ENCODE assay signal across 10 cellular contexts in genomic region chr6:149499066-149499465, GRCh38. TPM values are rescaled to one million over a fixed set of nuclear protein-coding genes. Genes with fewer than 3 reads are reported as not detected.
DNase-seq lines count a peak whose midpoint lies in the region; ATAC-seq and TF ChIP-seq lines count a peak whose summit lies in the region.
"Had no signal": no experiment of that assay in that cellular context is flagged by ENCODE, and none has a peak within 500 bp of the region (broad histone marks: within the 10 kb centered on the region; RNA-seq: fewer than 3 reads in every experiment).

No MANE protein-coding gene starts in this region.

- no peaks in the 10 kb centered on the region for H3K9me3 Mint-ChIP-seq in activated naive CD4-positive, alpha-beta T cell treated with anti-CD3 and anti-CD28 coated beads, Interleukin-2, amount 50 U/mL, for 24 hours
- no peaks in the 10 kb centered on the region for H3K9me3 Mint-ChIP-seq in T-cell
- no peaks in the 10 kb centered on the region for H3K9me3 Mint-ChIP-seq in stimulated activated memory B cell treated with anti-CD40 and anti-IgM and Interleukin-4, amounts not matched to agents 10 μg/mL and 1 μg/mL and 100 μg/mL, for 72 hours

- no peak for DNase-seq in activated naive CD4-positive, alpha-beta T cell treated with Interleukin-2 at 50 U/mL for 16 hours
- no peak for DNase-seq in T-cell
- peak; percentile 57 for DNase-seq in fibroblast of the aortic adventitia (ENCODE audit: low read depth)
- DNase-seq in GM10248 (ENCODE audit: extremely low spot score), result no peak
- DNase-seq in SIG-M5 treated with dmso at 0.1 percent for 504 hours (lab: John Stamatoyannopoulos, UW; ENCODE audit: unreplicated experiment), result no peak
- DNase-seq: Calu3, esophagus squamous epithelium had no signal

- CTCF ChIA-PET in T-cell (lab: Charles Lee) (interaction anchor here in 1 of 2 donors (1.3 to 1.4 kb wide), 2 partner anchors 13 to 18 kb away, joined by 3 to 6 read pairs; no protein-coding TSS in a partner anchor), GM10248 (lab: Yijun Ruan, JAX) (interaction anchor here (1.1 to 1.3 kb wide), 2 partner anchors 11 to 15 kb away, joined by 3 read pairs; no protein-coding TSS in a partner anchor)

- ATAC-seq in T-cell (replicated peaks in 1 of 4) (no peak), HG02763 (IDR thresholded peaks at IDR 0.05; ENCODE audit: unreplicated experiment) (no peak)
- no peak for ATAC-seq in stimulated activated memory B cell treated with anti-CD40 and anti-IgM and Interleukin-4, amounts not matched to agents 10 μg/mL and 1 μg/mL and 100 μg/mL, for 72 hours

- POLR2A ChIA-PET in T-cell (lab: Charles Lee) (interaction anchor here in 1 of 2 donors (0.6 to 0.8 kb wide), 2 partner anchors 18 to 20 kb away, joined by 3 read pairs; no protein-coding TSS in a partner anchor), GM10248 (lab: Yijun Ruan, JAX) (no interaction called here)

- no peak overlapping the region for H3K4me3 ChIP-seq in fibroblast of the aortic adventitia (ENCODE audit: low read depth, low read length)
- H3K4me3 ChIP-seq: esophagus squamous epithelium had no signal

- peaks cover 6% of the 10 kb centered on the region for H3K36me3 Mint-ChIP-seq in activated naive CD4-positive, alpha-beta T cell treated with anti-CD3 and anti-CD28 coated beads, Interleukin-2, amount 50 U/mL, for 24 hours
- peaks cover 29% of the 10 kb centered on the region for H3K36me3 Mint-ChIP-seq in T-cell
- peaks cover 9% of the 10 kb centered on the region for H3K36me3 Mint-ChIP-seq in stimulated activated memory B cell treated with anti-CD40 and anti-IgM and Interleukin-4, amounts not matched to agents 10 μg/mL and 1 μg/mL and 100 μg/mL, for 72 hours

- H3K4me1 Mint-ChIP-seq in activated naive CD4-positive, alpha-beta T cell treated with anti-CD3 and anti-CD28 coated beads, Interleukin-2, amount 50 U/mL, for 24 hours, result peaks cover 81% of the 10 kb centered on the region
- H3K4me1 Mint-ChIP-seq in T-cell, result peaks cover 56 to 73% (median 73%) of the 10 kb centered on the region in 3 donors
- peaks cover 39% of the 10 kb centered on the region for H3K4me1 Mint-ChIP-seq in stimulated activated memory B cell treated with anti-CD40 and anti-IgM and Interleukin-4, amounts not matched to agents 10 μg/mL and 1 μg/mL and 100 μg/mL, for 72 hours

- no peak overlapping the region for H3K4me3 Mint-ChIP-seq in activated naive CD4-positive, alpha-beta T cell treated with anti-CD3 and anti-CD28 coated beads, Interleukin-2, amount 50 U/mL, for 24 hours
- H3K4me3 Mint-ChIP-seq in T-cell, result no peak overlapping the region
- H3K4me3 Mint-ChIP-seq in stimulated activated memory B cell treated with anti-CD40 and anti-IgM and Interleukin-4, amounts not matched to agents 10 μg/mL and 1 μg/mL and 100 μg/mL, for 72 hours, result no peak overlapping the region

- H3K27ac Mint-ChIP-seq in activated naive CD4-positive, alpha-beta T cell treated with anti-CD3 and anti-CD28 coated beads, Interleukin-2, amount 50 U/mL, for 24 hours, result peak overlapping the region; percentile 83
- peak overlapping the region; percentile 63 to 87 for H3K27ac Mint-ChIP-seq in T-cell
- H3K27ac Mint-ChIP-seq in stimulated activated memory B cell treated with anti-CD40 and anti-IgM and Interleukin-4, amounts not matched to agents 10 μg/mL and 1 μg/mL and 100 μg/mL, for 72 hours, result peak overlapping the region; percentile 24

- H3K27me3 Mint-ChIP-seq in activated naive CD4-positive, alpha-beta T cell treated with anti-CD3 and anti-CD28 coated beads, Interleukin-2, amount 50 U/mL, for 24 hours, result no peaks in the 10 kb centered on the region
- H3K27me3 Mint-ChIP-seq in T-cell, result no peaks in the 10 kb centered on the region
- no peaks in the 10 kb centered on the region for H3K27me3 Mint-ChIP-seq in stimulated activated memory B cell treated with anti-CD40 and anti-IgM and Interleukin-4, amounts not matched to agents 10 μg/mL and 1 μg/mL and 100 μg/mL, for 72 hours

- TF ChIP-seq CTCF in fibroblast of the aortic adventitia (IDR thresholded peaks at IDR 0.05; ENCODE audit: insufficient read depth, low read length), result no peak
- TF ChIP-seq CTCF in GM10248 (IDR thresholded peaks at IDR 0.05; ENCODE audit: control extremely low read depth, extremely low read depth, low read depth, missing control alignments), result no peak

RNA-seq across cellular contexts. Expression of gene ZC3H12D, which starts 14.3 kb away (rescaled TPM):
- 100 to 1,000 TPM in 3 of 5 donors, 10 to 100 TPM in 2; 48.2 to 117 (median 107) TPM for total RNA-seq in T-cell
- total RNA-seq in fibroblast of the aortic adventitia (ENCODE audit: low replicate concordance), result 0.09 TPM in 1 of 2 replicates, not detected in the other

RNA-seq across cellular contexts. Expression of gene PPIL4, which starts 46.8 kb away (rescaled TPM):
- total RNA-seq in T-cell (10 to 100 TPM; 25.2 to 32.1 (median 26.6) TPM), fibroblast of the aortic adventitia (ENCODE audit: low replicate concordance) (36.1 and 46.0 TPM in 2 replicates)

Comparison
In these comparisons a context has a peak if more than half of its experiments do, and no peak if none do; other contexts are left out.
1. H3K27ac Mint-ChIP-seq: peak in every context shown above with its lines; median percentile 83 in activated naive CD4-positive, alpha-beta T cell treated with anti-CD3 and anti-CD28 coated beads, Interleukin-2, amount 50 U/mL, for 24 hours; 75 in T-cell; 24 in stimulated activated memory B cell treated with anti-CD40 and anti-IgM and Interleukin-4, amounts not matched to agents 10 μg/mL and 1 μg/mL and 100 μg/mL, for 72 hours.
2. RNA of gene ZC3H12D, which starts 14.3 kb away (total RNA-seq): 48.2 to 117 TPM in T-cell; 0.09 TPM in fibroblast of the aortic adventitia; every median in the first group is over 10 times any median in the second.